Comparison of ENCODE assay signal across 8 cellular contexts in the genomic region with DNA sequence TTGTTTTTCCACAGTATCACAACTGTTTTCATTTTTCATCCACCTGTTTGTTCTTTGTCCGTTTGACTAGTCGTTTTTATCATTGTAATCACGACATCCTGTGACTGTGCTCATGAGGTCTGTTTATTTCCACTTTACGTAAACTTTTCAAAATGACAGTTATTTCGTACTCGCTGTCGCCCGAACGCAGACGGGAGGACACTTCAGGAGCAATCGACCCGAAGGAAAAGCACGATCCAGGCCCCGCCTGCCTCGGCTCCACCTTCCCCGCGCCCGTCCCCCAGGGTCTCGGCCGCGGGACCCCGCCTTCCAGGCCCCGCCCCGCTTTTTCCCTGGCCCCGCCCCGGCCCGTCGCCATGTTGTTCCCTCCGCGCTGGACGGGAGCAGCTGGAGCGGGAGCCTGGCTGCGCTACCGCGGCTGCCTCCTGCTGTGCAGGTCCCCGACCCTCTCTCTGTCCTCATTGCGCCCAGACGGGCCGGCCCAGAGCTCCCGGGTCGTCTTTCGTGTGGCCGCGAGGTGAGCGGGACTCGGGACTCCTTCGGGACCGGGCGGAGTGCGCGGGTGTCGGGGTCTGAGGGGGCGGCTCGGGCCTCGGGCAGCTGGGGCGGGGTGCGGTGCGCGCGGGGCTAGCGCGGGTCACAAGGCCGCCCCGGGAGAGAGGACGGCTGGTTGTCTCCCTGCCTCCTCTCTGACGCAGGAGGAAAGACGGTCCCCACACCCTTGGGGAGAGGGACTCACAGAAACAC. TPM values are rescaled to one million over a fixed set of nuclear protein-coding genes. Genes with fewer than 3 reads are reported as not detected.
DNase-seq lines count a peak whose midpoint lies in the region; ATAC-seq and TF ChIP-seq lines count a peak whose summit lies in the region.

A gene with protein sequence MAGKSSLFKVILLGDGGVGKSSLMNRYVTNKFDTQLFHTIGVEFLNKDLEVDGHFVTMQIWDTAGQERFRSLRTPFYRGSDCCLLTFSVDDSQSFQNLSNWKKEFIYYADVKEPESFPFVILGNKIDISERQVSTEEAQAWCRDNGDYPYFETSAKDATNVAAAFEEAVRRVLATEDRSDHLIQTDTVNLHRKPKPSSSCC (plus strand): TSS at position 357 of the 747 bp plus-strand sequence. CDS start 19,619 bp downstream, outside the sequence.

- DNase-seq in DMS114 treated with DMSO at 0.1 percent for 48 hours (lab: John Stamatoyannopoulos, UW; ENCODE audit: unreplicated experiment), result peak; percentile 44
- DNase-seq in KBM-7, result peak; percentile 80
- DNase-seq in RPMI7951 (ENCODE audit: low read depth), result peak; percentile 75
- peak; percentile 61 for DNase-seq in fibroblast of mammary gland (ENCODE audit: low read depth)
- DNase-seq in natural killer cell treated with Interleukin-12 subunit alpha and Interleukin-12 subunit beta and Interleukin-15 and Interleukin-18, amount 100 ng/mL, for 72 hours (ENCODE audit: low spot score), result peak; percentile 90
- DNase-seq in stimulated activated naive CD8-positive, alpha-beta T cell treated with anti-CD3 and anti-CD28 coated beads, Interleukin-15, Interleukin-2, amounts not matched to agents 100 U/mL and 50 U/mL, for 24 hours, result peak; percentile 88

- H3K36me3 Mint-ChIP-seq in activated T-helper 17 cell treated with anti-CD3 and anti-CD28 coated beads, Interleukin-2, amount 50 U/mL, for 72 hours (ENCODE audit: low read depth), result peaks cover 49% of the 10 kb centered on the region
- peaks cover 17% of the 10 kb centered on the region for H3K36me3 Mint-ChIP-seq in natural killer cell treated with Interleukin-12 subunit alpha and Interleukin-12 subunit beta and Interleukin-15 and Interleukin-18, amount 100 ng/mL, for 72 hours

- peak within 1 kb of the TSS; percentile 95 for H3K4me3 Mint-ChIP-seq in activated T-helper 17 cell treated with anti-CD3 and anti-CD28 coated beads, Interleukin-2, amount 50 U/mL, for 72 hours
- H3K4me3 Mint-ChIP-seq in natural killer cell treated with Interleukin-12 subunit alpha and Interleukin-12 subunit beta and Interleukin-15 and Interleukin-18, amount 100 ng/mL, for 72 hours, result peak within 1 kb of the TSS; percentile 91

- H3K9me3 Mint-ChIP-seq in activated T-helper 17 cell treated with anti-CD3 and anti-CD28 coated beads, Interleukin-2, amount 50 U/mL, for 72 hours, result no peaks in the 10 kb centered on the region
- no peaks in the 10 kb centered on the region for H3K9me3 Mint-ChIP-seq in natural killer cell treated with Interleukin-12 subunit alpha and Interleukin-12 subunit beta and Interleukin-15 and Interleukin-18, amount 100 ng/mL, for 72 hours

- in situ Hi-C loops in KBM-7 (cut with MboI; ENCODE audit: low pct_unique_long_range_greater_than_20kb, low sequenced_read_pairs), result no loop called here

- TF ChIP-seq CTCF in fibroblast of mammary gland (conservative IDR thresholded peaks at IDR 0.05; ENCODE audit: control insufficient read depth, insufficient read depth, low read depth, low read length), result no peak

- H3K4me1 Mint-ChIP-seq in activated T-helper 17 cell treated with anti-CD3 and anti-CD28 coated beads, Interleukin-2, amount 50 U/mL, for 72 hours, result peaks cover 34% of the 10 kb centered on the region
- H3K4me1 Mint-ChIP-seq in natural killer cell treated with Interleukin-12 subunit alpha and Interleukin-12 subunit beta and Interleukin-15 and Interleukin-18, amount 100 ng/mL, for 72 hours (ENCODE audit: low read depth in 2 of 2), result peaks cover 46 to 58% of the 10 kb centered on the region in 2 donors

- H3K27ac Mint-ChIP-seq in activated T-helper 17 cell treated with anti-CD3 and anti-CD28 coated beads, Interleukin-2, amount 50 U/mL, for 72 hours, result peak within 1 kb of the TSS; percentile 96
- H3K27ac Mint-ChIP-seq in natural killer cell treated with Interleukin-12 subunit alpha and Interleukin-12 subunit beta and Interleukin-15 and Interleukin-18, amount 100 ng/mL, for 72 hours, result peak within 1 kb of the TSS; percentile 90 to 91

- ATAC-seq in GM21529 (IDR thresholded peaks at IDR 0.05; ENCODE audit: unreplicated experiment), result peak; percentile 78
- peak; percentile 90 for ATAC-seq in activated T-helper 17 cell treated with anti-CD3 and anti-CD28 coated beads, Interleukin-2, amount 50 U/mL, for 72 hours (replicated peaks)
- peak; percentile 89 to 95 for ATAC-seq in natural killer cell treated with Interleukin-12 subunit alpha and Interleukin-12 subunit beta and Interleukin-15 and Interleukin-18, amount 100 ng/mL, for 72 hours
- ATAC-seq in stimulated activated naive CD8-positive, alpha-beta T cell treated with anti-CD3 and anti-CD28 coated beads, Interleukin-15, Interleukin-2, amounts not matched to agents 100 U/mL and 50 U/mL, for 24 hours, result peak; percentile 86

- peak within 1 kb of the TSS; percentile 74 for H3K4me3 ChIP-seq in fibroblast of mammary gland (ENCODE audit: control insufficient read depth, low read depth, low read length)

- no peaks in the 10 kb centered on the region for H3K27me3 Mint-ChIP-seq in activated T-helper 17 cell treated with anti-CD3 and anti-CD28 coated beads, Interleukin-2, amount 50 U/mL, for 72 hours
- peaks cover 0 to 14% of the 10 kb centered on the region in 2 donors for H3K27me3 Mint-ChIP-seq in natural killer cell treated with Interleukin-12 subunit alpha and Interleukin-12 subunit beta and Interleukin-15 and Interleukin-18, amount 100 ng/mL, for 72 hours

RNA-seq across cellular contexts. Expression of the gene that starts here (rescaled TPM):
- total RNA-seq in RPMI7951 (2014; rRNA removed; shearing (Covaris generic)), result 30.9 and 33.4 TPM in 2 replicates
- total RNA-seq in activated T-helper 17 cell treated with anti-CD3 and anti-CD28 coated beads, Interleukin-2, amount 50 U/mL, for 72 hours, result 10 to 100 TPM; 18.3 to 30.5 TPM
- total RNA-seq in natural killer cell treated with Interleukin-12 subunit alpha and Interleukin-12 subunit beta and Interleukin-15 and Interleukin-18, amount 100 ng/mL, for 72 hours, result 10 to 100 TPM; 27.7 to 73.6 TPM

Comparison
In these comparisons a context has a peak if more than half of its experiments do, and no peak if none do; other contexts are left out.
1. Peak in every context shown above with its lines: DNase-seq, ATAC-seq and H3K4me3 ChIP-seq.